10 cellular contexts compared by ENCODE assay signal in the genomic region with DNA sequence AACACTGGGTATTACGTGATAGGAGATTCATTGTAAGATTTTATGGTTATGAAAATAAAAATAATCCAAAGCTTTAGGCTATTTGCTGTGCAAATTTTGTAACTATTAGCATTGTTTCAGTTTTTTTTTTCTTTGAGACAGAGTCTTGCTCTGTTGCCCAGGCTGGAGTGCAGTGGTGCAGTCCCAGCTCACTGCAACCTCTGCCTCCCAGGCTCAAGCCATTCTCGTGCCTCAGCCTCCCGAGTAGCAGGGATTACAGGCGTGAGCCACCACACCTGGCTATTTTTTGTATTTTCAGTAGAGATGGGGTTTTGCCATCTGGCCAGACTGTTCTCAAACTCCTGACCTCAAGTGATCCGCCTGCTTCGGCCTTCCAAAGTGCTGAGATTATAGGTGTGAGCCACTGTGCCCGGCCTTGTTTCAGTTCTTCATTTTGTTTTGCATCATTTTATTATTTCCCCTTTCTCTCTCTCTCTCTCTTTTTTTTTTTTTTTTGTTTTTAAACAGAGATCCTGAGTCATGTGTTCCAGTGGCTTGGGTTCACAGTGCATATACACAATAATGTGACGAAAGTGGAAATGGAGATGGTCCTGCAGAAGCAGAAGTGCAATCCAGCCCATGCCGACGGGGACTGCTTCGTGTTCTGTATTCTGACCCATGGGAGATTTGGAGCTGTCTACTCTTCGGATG. TPM values are rescaled to one million over a fixed set of nuclear protein-coding genes. Genes with fewer than 3 reads are reported as not detected.
A peak's percentile ranks its signal among the peaks of the same experiment; 100 is the strongest.
DNase-seq lines count a peak whose midpoint lies in the region; ATAC-seq lines count a peak whose summit lies in the region.
"Had no signal": no experiment of that assay in that cellular context is flagged by ENCODE, and none has a peak within 500 bp of the region (broad histone marks: within the 10 kb centered on the region; RNA-seq: fewer than 3 reads in every experiment).

No MANE protein-coding gene starts in this region.

- peaks cover 25 to 55% (median 42%) of the 10 kb centered on the region in 10 experiments for H3K4me1 ChIP-seq in BLaER1 treated with 17β-estradiol and CSF1 and Interleukin-3, amounts not matched to agents 10 nM and 100 nM
- H3K4me1 ChIP-seq: SJSA1 had no signal

- H3K27me3 ChIP-seq in BLaER1 treated with 17β-estradiol and CSF1 and Interleukin-3, amounts not matched to agents 10 nM and 100 nM, result no peaks in the 10 kb centered on the region
- H3K27me3 ChIP-seq: BLaER1, SJSA1 had no signal

- H3K9me3 ChIP-seq in BLaER1 treated with 17β-estradiol and CSF1 and Interleukin-3, amounts not matched to agents 10 nM and 100 nM (replicated peaks in 1 of 11), result no peaks in the 10 kb centered on the region
- H3K9me3 ChIP-seq: BLaER1, SJSA1 had no signal

- POLR2A ChIA-PET in activated naive CD8-positive, alpha-beta T cell treated with anti-CD3 and anti-CD28 coated beads, Interleukin-2, amount 10 ng/mL, durations not matched to agents 7 days and 5 days (lab: Charles Lee), result no interaction called here

- H3K36me3 ChIP-seq in BLaER1 treated with 17β-estradiol and CSF1 and Interleukin-3, amounts not matched to agents 10 nM and 100 nM, result peaks cover 0 to 26% (median 13%) of the 10 kb centered on the region in 11 experiments; a peak in 12 of 22 replicates
- H3K36me3 ChIP-seq: SJSA1 had no signal

- 0 out of 20 replicates have a peak overlapping the region, but pooled peaks of 1 of the 10 experiments have one; percentile 14 for H3K4me3 ChIP-seq in BLaER1 treated with 17β-estradiol and CSF1 and Interleukin-3, amounts not matched to agents 10 nM and 100 nM
- H3K4me3 ChIP-seq: BLaER1, SJSA1 had no signal

- no peaks in the 10 kb centered on the region for H4K20me1 ChIP-seq in BLaER1 treated with 17β-estradiol and CSF1 and Interleukin-3, amounts not matched to agents 10 nM and 100 nM
- H4K20me1 ChIP-seq: BLaER1 had no signal

- H3K36me3 Mint-ChIP-seq in activated naive CD8-positive, alpha-beta T cell treated with anti-CD3 and anti-CD28 coated beads, Interleukin-2, amount 10 ng/mL, durations not matched to agents 7 days and 5 days, result peaks cover 39% of the 10 kb centered on the region

- peak overlapping the region in 8 of 11 experiments; percentile 9 to 69 (median 57); a peak in 10 of 22 replicates for H3K9ac ChIP-seq in BLaER1 treated with 17β-estradiol and CSF1 and Interleukin-3, amounts not matched to agents 10 nM and 100 nM
- H3K9ac ChIP-seq: BLaER1 had no signal

- H3K27me3 Mint-ChIP-seq in activated naive CD8-positive, alpha-beta T cell treated with anti-CD3 and anti-CD28 coated beads, Interleukin-2, amount 10 ng/mL, durations not matched to agents 7 days and 5 days, result no peaks in the 10 kb centered on the region

- DNase-seq in activated naive CD8-positive, alpha-beta T cell treated with anti-CD3 and anti-CD28 coated beads, Interleukin-2, amount 10 ng/mL, durations not matched to agents 7 days and 5 days, result no peak
- DNase-seq in NCI-H1105 treated with DMSO at 0.1 percent for 48 hours (lab: John Stamatoyannopoulos, UW), result no peak
- no peak for DNase-seq in T-helper 2 cell
- no peak for DNase-seq in amniotic stem cell (lab: John Stamatoyannopoulos, UW)
- DNase-seq in superior temporal gyrus (ENCODE audit: extremely low spot score), result no peak

- H3K4me2 ChIP-seq in BLaER1 treated with 17β-estradiol and CSF1 and Interleukin-3, amounts not matched to agents 10 nM and 100 nM, result peak overlapping the region in 9 of 11 experiments; percentile 5 to 94 (median 64); a peak in 15 of 22 replicates
- H3K4me2 ChIP-seq: BLaER1 had no signal

- ATAC-seq in GM19467 (IDR thresholded peaks at IDR 0.05; ENCODE audit: unreplicated experiment) (peak; percentile 52), HG03159 (IDR thresholded peaks at IDR 0.05; ENCODE audit: unreplicated experiment) (peak; percentile 78)
- no peak for ATAC-seq in activated naive CD8-positive, alpha-beta T cell treated with anti-CD3 and anti-CD28 coated beads, Interleukin-2, amount 10 ng/mL, durations not matched to agents 7 days and 5 days (ENCODE audit: low read depth)

- H3K4me3 Mint-ChIP-seq in activated naive CD8-positive, alpha-beta T cell treated with anti-CD3 and anti-CD28 coated beads, Interleukin-2, amount 10 ng/mL, durations not matched to agents 7 days and 5 days, result no peak overlapping the region

- peak overlapping the region; percentile 28 for H3K27ac Mint-ChIP-seq in activated naive CD8-positive, alpha-beta T cell treated with anti-CD3 and anti-CD28 coated beads, Interleukin-2, amount 10 ng/mL, durations not matched to agents 7 days and 5 days

- peaks cover 23% of the 10 kb centered on the region for H3K4me1 Mint-ChIP-seq in activated naive CD8-positive, alpha-beta T cell treated with anti-CD3 and anti-CD28 coated beads, Interleukin-2, amount 10 ng/mL, durations not matched to agents 7 days and 5 days

- peak overlapping the region in 10 of 11 experiments; percentile 8 to 84 (median 70); a peak in 18 of 22 replicates for H3K27ac ChIP-seq in BLaER1 treated with 17β-estradiol and CSF1 and Interleukin-3, amounts not matched to agents 10 nM and 100 nM
- H3K27ac ChIP-seq: BLaER1, SJSA1 had no signal

- H3K9me3 Mint-ChIP-seq in activated naive CD8-positive, alpha-beta T cell treated with anti-CD3 and anti-CD28 coated beads, Interleukin-2, amount 10 ng/mL, durations not matched to agents 7 days and 5 days, result no peaks in the 10 kb centered on the region

RNA-seq across cellular contexts. Expression of a gene that starts 25.8 kb away (rescaled TPM):
- 10 to 100 TPM; 45.2 to 46.1 TPM for total RNA-seq in activated naive CD8-positive, alpha-beta T cell treated with anti-CD3 and anti-CD28 coated beads, Interleukin-2, amount 10 ng/mL, durations not matched to agents 7 days and 5 days

RNA-seq across cellular contexts. Expression of a gene that starts 51.6 kb away (rescaled TPM):
- total RNA-seq in activated naive CD8-positive, alpha-beta T cell treated with anti-CD3 and anti-CD28 coated beads, Interleukin-2, amount 10 ng/mL, durations not matched to agents 7 days and 5 days, result 100 to 1,000 TPM; 115 to 127 TPM
